Comparison of ENCODE assay signal across 1 cellular context in the genomic region with DNA sequence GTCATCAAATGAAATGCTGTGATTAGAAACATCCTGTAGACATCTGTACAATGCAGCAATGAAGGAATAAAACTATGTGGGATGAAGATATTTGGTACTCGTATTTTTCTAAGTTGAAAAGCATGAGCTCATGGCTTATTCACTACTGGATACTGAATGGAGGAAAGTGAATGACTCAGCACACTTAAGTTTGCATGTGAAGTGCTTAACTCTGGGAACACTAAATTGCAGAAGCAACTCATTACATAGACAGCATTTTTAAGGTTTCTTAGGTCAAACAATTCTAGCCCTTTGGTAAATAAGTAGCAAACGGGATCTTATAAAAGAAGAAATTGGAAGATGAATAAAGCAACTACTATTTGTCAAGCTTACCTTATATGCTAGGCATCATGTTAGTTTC.
TF ChIP-seq lines count a peak whose summit lies in the region.

No MANE protein-coding gene starts in this region.

TF ChIP-seq in SK-N-SH treated with all-trans-retinoic acid at 6 μM for 48 hours, 23 proteins besides CTCF, POLR2A, EP300 and RAD21:
- TF ChIP-seq, protein P1, sequence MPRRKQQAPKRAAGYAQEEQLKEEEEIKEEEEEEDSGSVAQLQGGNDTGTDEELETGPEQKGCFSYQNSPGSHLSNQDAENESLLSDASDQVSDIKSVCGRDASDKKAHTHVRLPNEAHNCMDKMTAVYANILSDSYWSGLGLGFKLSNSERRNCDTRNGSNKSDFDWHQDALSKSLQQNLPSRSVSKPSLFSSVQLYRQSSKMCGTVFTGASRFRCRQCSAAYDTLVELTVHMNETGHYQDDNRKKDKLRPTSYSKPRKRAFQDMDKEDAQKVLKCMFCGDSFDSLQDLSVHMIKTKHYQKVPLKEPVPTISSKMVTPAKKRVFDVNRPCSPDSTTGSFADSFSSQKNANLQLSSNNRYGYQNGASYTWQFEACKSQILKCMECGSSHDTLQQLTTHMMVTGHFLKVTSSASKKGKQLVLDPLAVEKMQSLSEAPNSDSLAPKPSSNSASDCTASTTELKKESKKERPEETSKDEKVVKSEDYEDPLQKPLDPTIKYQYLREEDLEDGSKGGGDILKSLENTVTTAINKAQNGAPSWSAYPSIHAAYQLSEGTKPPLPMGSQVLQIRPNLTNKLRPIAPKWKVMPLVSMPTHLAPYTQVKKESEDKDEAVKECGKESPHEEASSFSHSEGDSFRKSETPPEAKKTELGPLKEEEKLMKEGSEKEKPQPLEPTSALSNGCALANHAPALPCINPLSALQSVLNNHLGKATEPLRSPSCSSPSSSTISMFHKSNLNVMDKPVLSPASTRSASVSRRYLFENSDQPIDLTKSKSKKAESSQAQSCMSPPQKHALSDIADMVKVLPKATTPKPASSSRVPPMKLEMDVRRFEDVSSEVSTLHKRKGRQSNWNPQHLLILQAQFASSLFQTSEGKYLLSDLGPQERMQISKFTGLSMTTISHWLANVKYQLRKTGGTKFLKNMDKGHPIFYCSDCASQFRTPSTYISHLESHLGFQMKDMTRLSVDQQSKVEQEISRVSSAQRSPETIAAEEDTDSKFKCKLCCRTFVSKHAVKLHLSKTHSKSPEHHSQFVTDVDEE (CRISPR knock-in tag; IDR thresholded peaks at IDR 0.05), result no peak
- TF ChIP-seq ZNF565 (CRISPR knock-in tag; conservative IDR thresholded peaks at IDR 0.05; ENCODE audit: low read depth) (no peak), ZFP3 (CRISPR knock-in tag; IDR thresholded peaks at IDR 0.05) (no peak), OSR1 (CRISPR knock-in tag; IDR thresholded peaks at IDR 0.05) (no peak)
- TF ChIP-seq, protein P2, sequence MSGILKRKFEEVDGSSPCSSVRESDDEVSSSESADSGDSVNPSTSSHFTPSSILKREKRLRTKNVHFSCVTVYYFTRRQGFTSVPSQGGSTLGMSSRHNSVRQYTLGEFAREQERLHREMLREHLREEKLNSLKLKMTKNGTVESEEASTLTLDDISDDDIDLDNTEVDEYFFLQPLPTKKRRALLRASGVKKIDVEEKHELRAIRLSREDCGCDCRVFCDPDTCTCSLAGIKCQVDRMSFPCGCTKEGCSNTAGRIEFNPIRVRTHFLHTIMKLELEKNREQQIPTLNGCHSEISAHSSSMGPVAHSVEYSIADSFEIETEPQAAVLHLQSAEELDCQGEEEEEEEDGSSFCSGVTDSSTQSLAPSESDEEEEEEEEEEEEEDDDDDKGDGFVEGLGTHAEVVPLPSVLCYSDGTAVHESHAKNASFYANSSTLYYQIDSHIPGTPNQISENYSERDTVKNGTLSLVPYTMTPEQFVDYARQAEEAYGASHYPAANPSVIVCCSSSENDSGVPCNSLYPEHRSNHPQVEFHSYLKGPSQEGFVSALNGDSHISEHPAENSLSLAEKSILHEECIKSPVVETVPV (CRISPR knock-in tag; IDR thresholded peaks at IDR 0.05), result no peak
